Comparison of ENCODE assay signal across 19 cellular contexts in the genomic region with DNA sequence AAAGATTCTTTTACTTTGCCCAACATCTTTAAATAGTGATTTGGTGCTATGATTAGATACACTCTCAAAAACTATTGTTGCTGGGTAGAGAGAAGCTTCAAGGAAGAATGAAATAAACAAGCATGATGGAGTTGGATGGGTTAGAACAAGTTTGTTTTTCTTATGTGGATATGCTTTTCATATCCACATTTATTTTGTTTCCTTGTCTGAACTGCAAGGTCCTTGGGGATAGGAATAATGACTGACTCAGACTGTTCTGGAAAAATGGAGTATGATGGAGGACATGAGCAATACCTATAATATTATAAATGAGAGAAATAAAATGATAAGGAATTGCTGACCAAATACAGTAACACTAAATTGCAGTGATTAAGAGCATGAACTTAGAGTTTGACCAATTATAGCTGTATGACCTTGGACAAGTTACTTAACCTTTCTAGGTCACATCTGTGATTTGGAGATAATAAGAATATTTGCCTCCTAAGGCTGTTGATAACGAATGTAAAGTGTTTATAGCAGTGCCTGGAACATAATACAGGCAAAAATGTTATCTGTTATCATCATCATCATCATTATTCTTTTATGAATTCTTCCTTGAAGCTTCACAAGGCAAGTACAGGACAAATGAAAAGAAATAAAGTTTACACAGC.
"Had no signal": no experiment of that assay in that cellular context is flagged by ENCODE, and none has a peak within 500 bp of the region (broad histone marks: within the 10 kb centered on the region; RNA-seq: fewer than 3 reads in every experiment).

No MANE protein-coding gene starts in this region.

- H3K27me3 ChIP-seq: dorsolateral prefrontal cortex, right atrium auricular region, sigmoid colon, testis, tibial nerve, upper lobe of right lung had no signal

- H3K4me3 ChIP-seq: dorsolateral prefrontal cortex, right atrium auricular region, sigmoid colon, smooth muscle cell, testis, tibial nerve, upper lobe of right lung had no signal

- H3K27ac ChIP-seq: dorsolateral prefrontal cortex, neutrophil, right atrium auricular region, sigmoid colon, testis, tibial nerve, upper lobe of right lung had no signal

- ATAC-seq: naive thymus-derived CD4-positive, alpha-beta T cell; stimulated activated effector memory CD8-positive, alpha-beta T cell treated with anti-CD3 and anti-CD28 coated beads, Interleukin-12 subunit alpha, Interleukin-12 subunit beta, amount 100 ng/mL, for 72 hours; upper lobe of right lung had no signal

- H3K36me3 ChIP-seq: neutrophil, right atrium auricular region, sigmoid colon, tibial nerve, upper lobe of right lung had no signal

- H3K9me3 ChIP-seq: neutrophil, sigmoid colon, testis had no signal

- H3K4me1 ChIP-seq: right atrium auricular region, tibial nerve, upper lobe of right lung had no signal

- H3K4me2 ChIP-seq: smooth muscle cell had no signal

- DNase-seq: cortex of kidney; dorsolateral prefrontal cortex; effector CD8-positive, alpha-beta T cell; foreskin melanocyte; head of caudate nucleus; hippocampal formation; kidney glomerular epithelial cell; naive thymus-derived CD4-positive, alpha-beta T cell; posterior cingulate gyrus; sigmoid colon; stimulated activated CD4-positive, alpha-beta T cell treated with anti-CD3 and anti-CD28 coated beads, Interleukin-4, amount 100 ng/mL, for 1 hour; stimulated activated CD8-positive, alpha-beta memory T cell treated with anti-CD3 and anti-CD28 coated beads, Interleukin-4, amount 100 ng/mL, for 48 hours; testis; upper lobe of right lung had no signal
